1 cellular context compared by ENCODE assay signal in genomic region chr6:155414049-155414448, GRCh38.
TF ChIP-seq lines count a peak whose summit lies in the region.

No MANE protein-coding gene starts in this region.

TF ChIP-seq in HepG2, 621 proteins besides CTCF, POLR2A, EP300 and RAD21 (continued from another document and continues in another):
- TF ChIP-seq, protein P1, sequence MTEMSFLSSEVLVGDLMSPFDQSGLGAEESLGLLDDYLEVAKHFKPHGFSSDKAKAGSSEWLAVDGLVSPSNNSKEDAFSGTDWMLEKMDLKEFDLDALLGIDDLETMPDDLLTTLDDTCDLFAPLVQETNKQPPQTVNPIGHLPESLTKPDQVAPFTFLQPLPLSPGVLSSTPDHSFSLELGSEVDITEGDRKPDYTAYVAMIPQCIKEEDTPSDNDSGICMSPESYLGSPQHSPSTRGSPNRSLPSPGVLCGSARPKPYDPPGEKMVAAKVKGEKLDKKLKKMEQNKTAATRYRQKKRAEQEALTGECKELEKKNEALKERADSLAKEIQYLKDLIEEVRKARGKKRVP (CRISPR knock-in tag; IDR thresholded peaks at IDR 0.05): no peak
- TF ChIP-seq POGZ (CRISPR knock-in tag; IDR thresholded peaks at IDR 0.05) (peak; percentile 80), ZMYM4 (CRISPR knock-in tag; IDR thresholded peaks at IDR 0.05) (peak; percentile 45; the same call in 1 of the 2 replicates), PRPF4 (IDR thresholded peaks at IDR 0.05; ENCODE audit: low read depth, low read length, poor library complexity, severe bottlenecking) (no peak), NPAS2 (CRISPR knock-in tag; IDR thresholded peaks at IDR 0.05; ENCODE audit: borderline replicate concordance) (no peak), SNRNP70 (IDR thresholded peaks at IDR 0.05; ENCODE audit: low read depth, low read length) (no peak), GZF1 (CRISPR knock-in tag; IDR thresholded peaks at IDR 0.05) (no peak), CREB1 (IDR thresholded peaks at IDR 0.05) (no peak), CREB1 (CRISPR knock-in tag; IDR thresholded peaks at IDR 0.05) (no peak), CREM (IDR thresholded peaks at IDR 0.05) (peak; percentile 63), CREM (CRISPR knock-in tag; IDR thresholded peaks at IDR 0.05) (no peak), CERS6 (CRISPR knock-in tag; IDR thresholded peaks at IDR 0.05) (no peak), TARDBP (CRISPR knock-in tag; IDR thresholded peaks at IDR 0.05) (0 out of 2 replicates have a peak, but pooled peaks have one; percentile 45), AHDC1 (CRISPR knock-in tag; IDR thresholded peaks at IDR 0.05; ENCODE audit: borderline replicate concordance) (peak; percentile 79; the same call in 1 of the 2 replicates), CC2D1A (CRISPR knock-in tag; IDR thresholded peaks at IDR 0.05) (no peak), FOXA3 (CRISPR knock-in tag; IDR thresholded peaks at IDR 0.05) (peak; percentile 47; the same call in 1 of the 2 replicates), TEAD3 (CRISPR knock-in tag; optimal IDR thresholded peaks at IDR 0.05; ENCODE audit: borderline replicate concordance) (peak; percentile 37), NCOA2 (CRISPR knock-in tag; IDR thresholded peaks at IDR 0.05) (peak; percentile 53), FOXA1 (IDR thresholded peaks at IDR 0.05) (no peak), FOXA1 (CRISPR knock-in tag; IDR thresholded peaks at IDR 0.05) (peak; percentile 40; the same call in 1 of the 2 replicates), ZNF737 (CRISPR knock-in tag; IDR thresholded peaks at IDR 0.05; ENCODE audit: borderline replicate concordance) (no peak), IKZF5 (CRISPR knock-in tag; IDR thresholded peaks at IDR 0.05) (no peak), ZNF354B (CRISPR knock-in tag; IDR thresholded peaks at IDR 0.05) (no peak), IRX3 (CRISPR knock-in tag; IDR thresholded peaks at IDR 0.05; ENCODE audit: borderline replicate concordance, low read depth) (no peak), ZSCAN29 (CRISPR knock-in tag; conservative IDR thresholded peaks at IDR 0.05) (no peak), MED1 (CRISPR knock-in tag; IDR thresholded peaks at IDR 0.05) (0 out of 2 replicates have a peak, but pooled peaks have one; percentile 41), WIZ (CRISPR knock-in tag; IDR thresholded peaks at IDR 0.05) (no peak), CREB3 (CRISPR knock-in tag; IDR thresholded peaks at IDR 0.05) (no peak), ZNF142 (CRISPR knock-in tag; IDR thresholded peaks at IDR 0.05) (no peak), CCDC6 (CRISPR knock-in tag; IDR thresholded peaks at IDR 0.05) (no peak), ZNF766 (CRISPR knock-in tag; IDR thresholded peaks at IDR 0.05; ENCODE audit: borderline replicate concordance) (no peak), HNRNPLL (IDR thresholded peaks at IDR 0.05; ENCODE audit: low read depth, low read length, poor library complexity, severe bottlenecking) (no peak)
- TF ChIP-seq, protein P2, sequence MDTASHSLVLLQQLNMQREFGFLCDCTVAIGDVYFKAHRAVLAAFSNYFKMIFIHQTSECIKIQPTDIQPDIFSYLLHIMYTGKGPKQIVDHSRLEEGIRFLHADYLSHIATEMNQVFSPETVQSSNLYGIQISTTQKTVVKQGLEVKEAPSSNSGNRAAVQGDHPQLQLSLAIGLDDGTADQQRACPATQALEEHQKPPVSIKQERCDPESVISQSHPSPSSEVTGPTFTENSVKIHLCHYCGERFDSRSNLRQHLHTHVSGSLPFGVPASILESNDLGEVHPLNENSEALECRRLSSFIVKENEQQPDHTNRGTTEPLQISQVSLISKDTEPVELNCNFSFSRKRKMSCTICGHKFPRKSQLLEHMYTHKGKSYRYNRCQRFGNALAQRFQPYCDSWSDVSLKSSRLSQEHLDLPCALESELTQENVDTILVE (CRISPR knock-in tag; IDR thresholded peaks at IDR 0.05): no peak
- TF ChIP-seq, protein P3, sequence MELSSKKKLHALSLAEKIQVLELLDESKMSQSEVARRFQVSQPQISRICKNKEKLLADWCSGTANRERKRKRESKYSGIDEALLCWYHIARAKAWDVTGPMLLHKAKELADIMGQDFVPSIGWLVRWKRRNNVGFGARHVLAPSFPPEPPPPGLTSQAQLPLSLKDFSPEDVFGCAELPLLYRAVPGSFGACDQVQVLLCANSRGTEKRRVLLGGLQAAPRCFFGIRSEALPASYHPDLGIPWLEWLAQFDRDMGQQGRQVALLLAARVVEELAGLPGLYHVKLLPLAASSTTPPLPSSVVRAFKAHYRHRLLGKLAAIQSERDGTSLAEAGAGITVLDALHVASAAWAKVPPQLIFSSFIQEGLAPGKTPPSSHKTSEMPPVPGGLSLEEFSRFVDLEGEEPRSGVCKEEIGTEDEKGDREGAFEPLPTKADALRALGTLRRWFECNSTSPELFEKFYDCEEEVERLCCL (CRISPR knock-in tag; IDR thresholded peaks at IDR 0.05; ENCODE audit: borderline replicate concordance): no peak
- TF ChIP-seq, protein P4, sequence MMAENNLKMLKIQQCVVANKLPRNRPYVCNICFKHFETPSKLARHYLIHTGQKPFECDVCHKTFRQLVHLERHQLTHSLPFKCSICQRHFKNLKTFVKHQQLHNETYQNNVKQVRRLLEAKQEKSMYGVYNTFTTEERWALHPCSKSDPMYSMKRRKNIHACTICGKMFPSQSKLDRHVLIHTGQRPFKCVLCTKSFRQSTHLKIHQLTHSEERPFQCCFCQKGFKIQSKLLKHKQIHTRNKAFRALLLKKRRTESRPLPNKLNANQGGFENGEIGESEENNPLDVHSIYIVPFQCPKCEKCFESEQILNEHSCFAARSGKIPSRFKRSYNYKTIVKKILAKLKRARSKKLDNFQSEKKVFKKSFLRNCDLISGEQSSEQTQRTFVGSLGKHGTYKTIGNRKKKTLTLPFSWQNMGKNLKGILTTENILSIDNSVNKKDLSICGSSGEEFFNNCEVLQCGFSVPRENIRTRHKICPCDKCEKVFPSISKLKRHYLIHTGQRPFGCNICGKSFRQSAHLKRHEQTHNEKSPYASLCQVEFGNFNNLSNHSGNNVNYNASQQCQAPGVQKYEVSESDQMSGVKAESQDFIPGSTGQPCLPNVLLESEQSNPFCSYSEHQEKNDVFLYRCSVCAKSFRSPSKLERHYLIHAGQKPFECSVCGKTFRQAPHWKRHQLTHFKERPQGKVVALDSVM (CRISPR knock-in tag; IDR thresholded peaks at IDR 0.05): no peak
- TF ChIP-seq, protein P5, sequence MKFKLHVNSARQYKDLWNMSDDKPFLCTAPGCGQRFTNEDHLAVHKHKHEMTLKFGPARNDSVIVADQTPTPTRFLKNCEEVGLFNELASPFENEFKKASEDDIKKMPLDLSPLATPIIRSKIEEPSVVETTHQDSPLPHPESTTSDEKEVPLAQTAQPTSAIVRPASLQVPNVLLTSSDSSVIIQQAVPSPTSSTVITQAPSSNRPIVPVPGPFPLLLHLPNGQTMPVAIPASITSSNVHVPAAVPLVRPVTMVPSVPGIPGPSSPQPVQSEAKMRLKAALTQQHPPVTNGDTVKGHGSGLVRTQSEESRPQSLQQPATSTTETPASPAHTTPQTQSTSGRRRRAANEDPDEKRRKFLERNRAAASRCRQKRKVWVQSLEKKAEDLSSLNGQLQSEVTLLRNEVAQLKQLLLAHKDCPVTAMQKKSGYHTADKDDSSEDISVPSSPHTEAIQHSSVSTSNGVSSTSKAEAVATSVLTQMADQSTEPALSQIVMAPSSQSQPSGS (CRISPR knock-in tag; IDR thresholded peaks at IDR 0.05): no peak
